Comparison of ENCODE assay signal across 17 cellular contexts in genomic region chr4:88618782-88619485, GRCh38. TPM values are rescaled to one million over a fixed set of nuclear protein-coding genes. Genes with fewer than 3 reads are reported as not detected.
DNase-seq lines count a peak whose midpoint lies in the region; ATAC-seq and TF ChIP-seq lines count a peak whose summit lies in the region.
"Had no signal": no experiment of that assay in that cellular context is flagged by ENCODE, and none has a peak within 500 bp of the region (broad histone marks: within the 10 kb centered on the region; RNA-seq: fewer than 3 reads in every experiment).

No MANE protein-coding gene starts in this region.

- H3K4me2 ChIP-seq in Karpas-422 (ENCODE audit: low read depth, low read length, poor library complexity, severe bottlenecking) = peak overlapping the region; percentile 56
- H3K4me2 ChIP-seq: GM23338 had no signal

- peak overlapping the region; percentile 35 for H3K4me3 ChIP-seq in Karpas-422 (ENCODE audit: low read length)
- H3K4me3 ChIP-seq: GM23338 had no signal

- intact Hi-C loops in CD4-positive, alpha-beta T cell (cut with DNase I, micrococcal nuclease) = loop anchor here in 1 of 2 experiments (5.0 kb wide), 1 partner anchor 38 kb away; no protein-coding TSS in a partner anchor
- intact Hi-C loops in left ventricle myocardium superior (cut with micrococcal nuclease) = no loop called here

- H3K4me1 Mint-ChIP-seq in CD4-positive, alpha-beta T cell (ENCODE audit: low read depth) = peaks cover 70% of the 10 kb centered on the region
- peaks cover 50% of the 10 kb centered on the region for H3K4me1 Mint-ChIP-seq in stimulated activated memory B cell treated with anti-CD40 and anti-IgM and Interleukin-4, amounts not matched to agents 10 μg/mL and 1 μg/mL and 100 μg/mL, for 72 hours
- H3K4me1 Mint-ChIP-seq in T-helper 2 cell treated with Interferon-gamma antibody and Interleukin-4, amounts not matched to agents 5 μg/mL and 100 μg/mL, for 36 hours (ENCODE audit: low read depth) = peaks cover 18% of the 10 kb centered on the region
- H3K4me1 Mint-ChIP-seq: GM23338 had no signal

- no peaks in the 10 kb centered on the region for H3K9me2 ChIP-seq in Karpas-422 (replicated peaks; ENCODE audit: insufficient read depth, low read length)

- H3K9me3 Mint-ChIP-seq in CD4-positive, alpha-beta T cell = peaks cover 4% of the 10 kb centered on the region
- H3K9me3 Mint-ChIP-seq in stimulated activated memory B cell treated with anti-CD40 and anti-IgM and Interleukin-4, amounts not matched to agents 10 μg/mL and 1 μg/mL and 100 μg/mL, for 72 hours = peaks cover 6% of the 10 kb centered on the region
- peaks cover 8% of the 10 kb centered on the region for H3K9me3 Mint-ChIP-seq in T-helper 2 cell treated with Interferon-gamma antibody and Interleukin-4, amounts not matched to agents 5 μg/mL and 100 μg/mL, for 36 hours

- no peak for ATAC-seq in CD4-positive, alpha-beta T cell (ENCODE audit: poor library complexity)
- ATAC-seq in left ventricle myocardium superior (peak; percentile 70), SK-N-SH treated with all-trans-retinoic acid at 6 μM for 48 hours (no peak), HG02938 (IDR thresholded peaks at IDR 0.05; ENCODE audit: unreplicated experiment) (no peak)
- no peak for ATAC-seq in stimulated activated memory B cell treated with anti-CD40 and anti-IgM and Interleukin-4, amounts not matched to agents 10 μg/mL and 1 μg/mL and 100 μg/mL, for 72 hours
- ATAC-seq: GM23338, Panc1 had no signal

- no peak for DNase-seq in CD4-positive, alpha-beta T cell
- DNase-seq in Karpas-422 (peak; percentile 71), left ventricle myocardium superior (no peak)
- DNase-seq in T-helper 2 cell treated with Interferon-gamma antibody and Interleukin-4, amounts not matched to agents 5 μg/mL and 100 μg/mL, for 36 hours (ENCODE audit: low spot score) = no peak
- DNase-seq: C1 segment of cervical spinal cord, COR-L47, KBM-7, NCI-H1092, NCI-H187 treated with DMSO at 0.1 percent for 48 hours, NCI-H446, NCI-H748 treated with DMSO at 0.1 percent for 48 hours, SHP77 treated with DMSO at 0.1 percent for 48 hours had no signal

- H3K79me2 ChIP-seq in Karpas-422 (ENCODE audit: low read length) = no peaks in the 10 kb centered on the region

- H3K4me3 Mint-ChIP-seq in CD4-positive, alpha-beta T cell = no peak overlapping the region
- H3K4me3 Mint-ChIP-seq in stimulated activated memory B cell treated with anti-CD40 and anti-IgM and Interleukin-4, amounts not matched to agents 10 μg/mL and 1 μg/mL and 100 μg/mL, for 72 hours = no peak overlapping the region
- no peak overlapping the region for H3K4me3 Mint-ChIP-seq in T-helper 2 cell treated with Interferon-gamma antibody and Interleukin-4, amounts not matched to agents 5 μg/mL and 100 μg/mL, for 36 hours
- H3K4me3 Mint-ChIP-seq: GM23338 had no signal

- H3K36me3 ChIP-seq in Karpas-422 (ENCODE audit: insufficient read depth, low read length) = no peaks in the 10 kb centered on the region

- H3K36me3 Mint-ChIP-seq in CD4-positive, alpha-beta T cell (ENCODE audit: low read depth) = peaks cover 66% of the 10 kb centered on the region
- peaks cover 51% of the 10 kb centered on the region for H3K36me3 Mint-ChIP-seq in stimulated activated memory B cell treated with anti-CD40 and anti-IgM and Interleukin-4, amounts not matched to agents 10 μg/mL and 1 μg/mL and 100 μg/mL, for 72 hours
- peaks cover 14% of the 10 kb centered on the region for H3K36me3 Mint-ChIP-seq in T-helper 2 cell treated with Interferon-gamma antibody and Interleukin-4, amounts not matched to agents 5 μg/mL and 100 μg/mL, for 36 hours (ENCODE audit: low read depth)

- no peaks in the 10 kb centered on the region; the same call in 1 of the 2 replicates for H4K20me1 ChIP-seq in Karpas-422 (ENCODE audit: insufficient read depth, low read depth, low read length)

- no peak overlapping the region for H3K27ac ChIP-seq in CD4-positive, alpha-beta T cell (ENCODE audit: low read depth, low read length)
- H3K27ac ChIP-seq in Karpas-422 (ENCODE audit: low read length) = no peak overlapping the region

- H3K4me1 ChIP-seq in Karpas-422 (ENCODE audit: low read length) = peaks cover 28% of the 10 kb centered on the region

- no peaks in the 10 kb centered on the region for H3K27me3 ChIP-seq in CD4-positive, alpha-beta T cell (ENCODE audit: control insufficient read depth, insufficient read depth, low read length)
- H3K27me3 ChIP-seq in Karpas-422 (ENCODE audit: low read length) = no peaks in the 10 kb centered on the region

- TF ChIP-seq CTCF in CD4-positive, alpha-beta T cell (IDR thresholded peaks at IDR 0.05) = no peak

- CTCF ChIA-PET in CD4-positive, alpha-beta T cell (lab: Charles Lee) = interaction anchor here (1.0 kb wide), 1 partner anchor 79 kb away, joined by 3 read pairs; no protein-coding TSS in a partner anchor

- H3K27me3 Mint-ChIP-seq in CD4-positive, alpha-beta T cell = no peaks in the 10 kb centered on the region
- H3K27me3 Mint-ChIP-seq in stimulated activated memory B cell treated with anti-CD40 and anti-IgM and Interleukin-4, amounts not matched to agents 10 μg/mL and 1 μg/mL and 100 μg/mL, for 72 hours = no peaks in the 10 kb centered on the region
- H3K27me3 Mint-ChIP-seq in T-helper 2 cell treated with Interferon-gamma antibody and Interleukin-4, amounts not matched to agents 5 μg/mL and 100 μg/mL, for 36 hours (ENCODE audit: low read depth) = no peaks in the 10 kb centered on the region

- POLR2A ChIA-PET in CD4-positive, alpha-beta T cell (lab: Charles Lee) = no interaction called here

- H2AFZ ChIP-seq in Karpas-422 (ENCODE audit: low read length) = no peak overlapping the region
- H2AFZ ChIP-seq: GM23338 had no signal

- H3K9me3 ChIP-seq in CD4-positive, alpha-beta T cell (ENCODE audit: control insufficient read depth, low read length) = peaks cover 10% of the 10 kb centered on the region
- H3K9me3 ChIP-seq in Karpas-422 (ENCODE audit: low read length) = no peaks in the 10 kb centered on the region

- H3K9ac ChIP-seq in Karpas-422 (ENCODE audit: low read length) = no peak overlapping the region; the same call in 1 of the 2 replicates

- H3K27ac Mint-ChIP-seq in CD4-positive, alpha-beta T cell = peak overlapping the region; percentile 21
- H3K27ac Mint-ChIP-seq in stimulated activated memory B cell treated with anti-CD40 and anti-IgM and Interleukin-4, amounts not matched to agents 10 μg/mL and 1 μg/mL and 100 μg/mL, for 72 hours = peak overlapping the region; percentile 16
- H3K27ac Mint-ChIP-seq in T-helper 2 cell treated with Interferon-gamma antibody and Interleukin-4, amounts not matched to agents 5 μg/mL and 100 μg/mL, for 36 hours = no peak overlapping the region
- H3K27ac Mint-ChIP-seq: GM23338 had no signal

TF ChIP-seq in SK-N-SH treated with all-trans-retinoic acid at 6 μM for 48 hours, 23 proteins besides CTCF, POLR2A, EP300 and RAD21:
- TF ChIP-seq ZNF8 (CRISPR knock-in tag; IDR thresholded peaks at IDR 0.05) = no peak
- no peak for TF ChIP-seq GLIS3 (CRISPR knock-in tag; IDR thresholded peaks at IDR 0.05)
- TF ChIP-seq BACH2 (CRISPR knock-in tag; IDR thresholded peaks at IDR 0.05; ENCODE audit: borderline replicate concordance) = no peak
- no peak for TF ChIP-seq OSR1 (CRISPR knock-in tag; IDR thresholded peaks at IDR 0.05)
- TF ChIP-seq RARB (CRISPR knock-in tag; IDR thresholded peaks at IDR 0.05) = no peak
- no peak for TF ChIP-seq ZC3H10 (CRISPR knock-in tag; IDR thresholded peaks at IDR 0.05)
- no peak for TF ChIP-seq TSHZ2 (CRISPR knock-in tag; IDR thresholded peaks at IDR 0.05)
- TF ChIP-seq ESRRG (CRISPR knock-in tag; IDR thresholded peaks at IDR 0.05) = no peak

RNA-seq across cellular contexts. Expression of gene HERC3, which starts 26.7 kb away (rescaled TPM):
- 10 to 100 TPM; 63.1 to 66.4 TPM for total RNA-seq in CD4-positive, alpha-beta T cell
- 8.5 and 12.9 TPM in 2 replicates for total RNA-seq in Karpas-422 (2014; rRNA removed; shearing (Covaris generic); ENCODE audit: low replicate concordance)
- 61.9 TPM for total RNA-seq in left ventricle myocardium superior
